ENCODE assay signal across 14 cellular contexts in the genomic region with DNA sequence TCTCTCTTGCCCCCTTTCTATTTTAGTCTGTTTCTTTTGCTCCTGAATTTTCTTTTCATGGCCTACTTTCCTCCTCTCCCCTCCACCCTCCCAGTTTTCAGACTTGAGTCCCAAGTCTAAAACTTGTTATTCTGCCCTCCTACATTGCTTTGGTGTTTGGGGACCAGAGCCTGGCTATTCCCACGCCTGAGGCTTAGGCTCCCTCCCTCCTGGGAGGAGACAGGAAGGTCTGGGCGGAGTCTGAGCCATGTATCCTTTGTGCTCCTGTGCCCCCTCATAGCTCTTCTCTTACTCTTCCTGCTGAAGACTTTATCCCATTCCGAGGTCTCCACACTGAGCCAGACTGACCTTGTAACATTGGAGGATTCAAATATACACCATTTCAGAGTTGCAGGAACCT.
"Had no signal": no experiment of that assay in that cellular context is flagged by ENCODE, and none has a peak within 500 bp of the region (broad histone marks: within the 10 kb centered on the region; RNA-seq: fewer than 3 reads in every experiment).

No MANE protein-coding gene starts in this region.

- H3K4me1 ChIP-seq: SJSA1 had no signal

- H3K4me3 ChIP-seq: cardiac muscle cell, SJSA1, tibial nerve had no signal

- DNase-seq: activated CD4-positive, alpha-beta memory T cell treated with anti-CD3 and anti-CD28 coated beads for 36 hours; activated CD4-positive, alpha-beta T cell treated with anti-CD3 and anti-CD28 coated beads for 1 hour; activated CD8-positive, alpha-beta memory T cell treated with anti-CD3 and anti-CD28 coated beads, Interleukin-2, amount 50 U/mL, for 4 hours; activated naive CD4-positive, alpha-beta T cell; activated T-cell treated with anti-CD3 and anti-CD28 coated beads, Interleukin-2, amount 50 U/mL, for 72 hours; effector memory CD8-positive, alpha-beta T cell; natural killer cell; stimulated activated CD4-positive, alpha-beta T cell treated with anti-CD3 and anti-CD28 coated beads, Interleukin-15, amount 100 ng/mL, for 24 hours; stimulated activated CD4-positive, alpha-beta T cell treated with anti-CD3 and anti-CD28 coated beads, Interleukin-4, amount 100 ng/mL, for 24 hours; stimulated activated naive CD8-positive, alpha-beta T cell treated with anti-CD3 and anti-CD28 coated beads, Interleukin-15, amount 100 ng/mL, for 72 hours; T-helper 9 cell had no signal

- H3K9me3 ChIP-seq: SJSA1, tibial nerve had no signal

- H3K27me3 ChIP-seq: cardiac muscle cell, SJSA1, tibial nerve had no signal

- H3K27ac ChIP-seq: cardiac muscle cell, SJSA1 had no signal

- H3K36me3 ChIP-seq: cardiac muscle cell, SJSA1 had no signal

- ATAC-seq: activated T-cell treated with anti-CD3 and anti-CD28 coated beads, Interleukin-2, amount 50 U/mL, for 72 hours; effector memory CD8-positive, alpha-beta T cell; natural killer cell; stimulated activated naive CD8-positive, alpha-beta T cell treated with anti-CD3 and anti-CD28 coated beads, Interleukin-15, amount 100 ng/mL, for 72 hours had no signal
